In genomic region chrX:125137521-125137920, GRCh38 we compare ENCODE assay signal across 4 cellular contexts.
"Had no signal": no experiment of that assay in that cellular context is flagged by ENCODE, and none has a peak within 500 bp of the region (broad histone marks: within the 10 kb centered on the region; RNA-seq: fewer than 3 reads in every experiment).

No MANE protein-coding gene starts in this region.

- H3K4me1 Mint-ChIP-seq: GM23338, H9, IgD-negative memory B cell had no signal

- H3K27ac Mint-ChIP-seq: GM23338, H9, IgD-negative memory B cell had no signal

- DNase-seq: H9, HCEC 1CT had no signal

- H3K4me3 Mint-ChIP-seq: GM23338, H9, IgD-negative memory B cell had no signal

- H3K27me3 Mint-ChIP-seq: IgD-negative memory B cell had no signal

- H3K9me3 Mint-ChIP-seq: GM23338, H9, IgD-negative memory B cell had no signal
